ENCODE assay signal across 8 cellular contexts in genomic region chr10:73253226-73253557, GRCh38. TPM values are rescaled to one million over a fixed set of nuclear protein-coding genes. Genes with fewer than 3 reads are reported as not detected.
DNase-seq lines count a peak whose midpoint lies in the region; ATAC-seq and TF ChIP-seq lines count a peak whose summit lies in the region.

No MANE protein-coding gene starts in this region.

- peak overlapping the region; percentile 57; the same call in 1 of the 2 replicates for H2AFZ ChIP-seq in GM23338

- peak overlapping the region; percentile 66 to 96 (median 80) for H3K4me3 ChIP-seq in BLaER1 treated with 17β-estradiol and CSF1 and Interleukin-3, amounts not matched to agents 10 nM and 100 nM
- H3K4me3 ChIP-seq in GM23338 (peak overlapping the region; percentile 78), skin epidermis (peak overlapping the region; percentile 58 to 89 (median 71))

- peaks cover 9% of the 10 kb centered on the region for H3K27me3 Mint-ChIP-seq in GM23338 (ENCODE audit: insufficient read depth, low read depth, poor library complexity)
- no peaks in the 10 kb centered on the region for H3K27me3 Mint-ChIP-seq in T-helper 2 cell treated with Interferon-gamma antibody and Interleukin-4, amounts not matched to agents 5 μg/mL and 100 μg/mL, for 36 hours (ENCODE audit: low read depth)

- peak overlapping the region; percentile 99 for H3K27ac Mint-ChIP-seq in GM23338
- H3K27ac Mint-ChIP-seq in T-helper 2 cell treated with Interferon-gamma antibody and Interleukin-4, amounts not matched to agents 5 μg/mL and 100 μg/mL, for 36 hours = peak overlapping the region; percentile 95

- no peaks in the 10 kb centered on the region for H3K27me3 ChIP-seq in BLaER1 treated with 17β-estradiol and CSF1 and Interleukin-3, amounts not matched to agents 10 nM and 100 nM
- no peaks in the 10 kb centered on the region for H3K27me3 ChIP-seq in GM23338 (ENCODE audit: insufficient read depth)

- intact Hi-C loops in left ventricle myocardium superior (cut with micrococcal nuclease) = no loop called here

- peak overlapping the region; percentile 86 to 98 (median 92); a peak in 21 of 22 replicates for H3K27ac ChIP-seq in BLaER1 treated with 17β-estradiol and CSF1 and Interleukin-3, amounts not matched to agents 10 nM and 100 nM
- H3K27ac ChIP-seq in GM23338 (ENCODE audit: low read depth) = peak overlapping the region; percentile 96
- H3K27ac ChIP-seq in skin epidermis = peak overlapping the region; percentile 42 to 97 (median 92)

- peaks cover 37% of the 10 kb centered on the region for H3K36me3 Mint-ChIP-seq in GM23338 (ENCODE audit: low read depth)
- peaks cover 35% of the 10 kb centered on the region for H3K36me3 Mint-ChIP-seq in T-helper 2 cell treated with Interferon-gamma antibody and Interleukin-4, amounts not matched to agents 5 μg/mL and 100 μg/mL, for 36 hours (ENCODE audit: low read depth)

- peaks cover 6% of the 10 kb centered on the region; the same call in 2 of the 3 replicates for H3K4me1 Mint-ChIP-seq in GM23338
- peaks cover 23% of the 10 kb centered on the region for H3K4me1 Mint-ChIP-seq in T-helper 2 cell treated with Interferon-gamma antibody and Interleukin-4, amounts not matched to agents 5 μg/mL and 100 μg/mL, for 36 hours (ENCODE audit: low read depth)

- peak overlapping the region; percentile 99 for H3K4me3 Mint-ChIP-seq in GM23338
- H3K4me3 Mint-ChIP-seq in T-helper 2 cell treated with Interferon-gamma antibody and Interleukin-4, amounts not matched to agents 5 μg/mL and 100 μg/mL, for 36 hours = peak overlapping the region; percentile 100

- peak overlapping the region; percentile 87 to 98 (median 93) for H3K9ac ChIP-seq in BLaER1 treated with 17β-estradiol and CSF1 and Interleukin-3, amounts not matched to agents 10 nM and 100 nM

- peaks cover 22 to 35% (median 27%) of the 10 kb centered on the region in 11 experiments for H3K36me3 ChIP-seq in BLaER1 treated with 17β-estradiol and CSF1 and Interleukin-3, amounts not matched to agents 10 nM and 100 nM
- H3K36me3 ChIP-seq in GM23338 (ENCODE audit: insufficient read depth) = peaks cover 21% of the 10 kb centered on the region

- H3K9me3 Mint-ChIP-seq in GM23338 = peaks cover 3% of the 10 kb centered on the region; the same call in 1 of the 3 replicates
- no peaks in the 10 kb centered on the region for H3K9me3 Mint-ChIP-seq in T-helper 2 cell treated with Interferon-gamma antibody and Interleukin-4, amounts not matched to agents 5 μg/mL and 100 μg/mL, for 36 hours

- H3K4me1 ChIP-seq in BLaER1 treated with 17β-estradiol and CSF1 and Interleukin-3, amounts not matched to agents 10 nM and 100 nM = peaks cover 35 to 49% (median 45%) of the 10 kb centered on the region in 10 experiments
- peaks cover 17% of the 10 kb centered on the region for H3K4me1 ChIP-seq in GM23338 (ENCODE audit: insufficient read depth)

- H3K9me3 ChIP-seq in BLaER1 treated with 17β-estradiol and CSF1 and Interleukin-3, amounts not matched to agents 10 nM and 100 nM (replicated peaks in 1 of 11) = peaks cover 0 to 2% (median 0%) of the 10 kb centered on the region in 11 experiments; a peak in 1 of 22 replicates

- ATAC-seq in GM23338 = peak; percentile 29
- ATAC-seq in left ventricle myocardium superior = peak; percentile 2

- DNase-seq in GM23338 (ENCODE audit: low spot score) (peak; percentile 34), left ventricle myocardium superior (no peak), NCI-H1436 (lab: John Stamatoyannopoulos, UW) (no peak)
- no peak for DNase-seq in T-helper 2 cell treated with Interferon-gamma antibody and Interleukin-4, amounts not matched to agents 5 μg/mL and 100 μg/mL, for 36 hours (ENCODE audit: low spot score)
- no peak for DNase-seq in activated CD4-positive, CD25-positive, alpha-beta regulatory T cell (lab: John Stamatoyannopoulos, UW)
- DNase-seq in activated effector memory CD4-positive, alpha-beta T cell treated with Interleukin-2 at 50 U/mL for 16 hours = no peak

- no peaks in the 10 kb centered on the region for H3K9me2 ChIP-seq in GM23338 (ENCODE audit: insufficient read depth)

- peak overlapping the region; percentile 84 to 98 (median 92) for H3K4me2 ChIP-seq in BLaER1 treated with 17β-estradiol and CSF1 and Interleukin-3, amounts not matched to agents 10 nM and 100 nM
- peak overlapping the region; percentile 94 for H3K4me2 ChIP-seq in GM23338

- TF ChIP-seq CTCF in GM23338 (conservative IDR thresholded peaks at IDR 0.05; ENCODE audit: low read depth in 2 of 2) = 0 out of 4 replicates have a peak, but pooled peaks have one; percentile 5 to 17

- no peaks in the 10 kb centered on the region for H4K20me1 ChIP-seq in BLaER1 treated with 17β-estradiol and CSF1 and Interleukin-3, amounts not matched to agents 10 nM and 100 nM
- H4K20me1 ChIP-seq in GM23338 (replicated peaks; ENCODE audit: insufficient read depth) = no peaks in the 10 kb centered on the region

- H3K79me2 ChIP-seq in GM23338 (replicated peaks; ENCODE audit: insufficient read depth) = peaks cover 55% of the 10 kb centered on the region

- peaks cover 9% of the 10 kb centered on the region for H3F3A ChIP-seq in GM23338 (replicated peaks; ENCODE audit: low read depth)

TF ChIP-seq in GM23338, 12 proteins besides CTCF, POLR2A, EP300 and RAD21 (continues in another document):
- no peak for TF ChIP-seq POLR2AphosphoS5 (IDR thresholded peaks at IDR 0.05; ENCODE audit: low read depth)
- TF ChIP-seq NANOG (IDR thresholded peaks at IDR 0.05; ENCODE audit: borderline replicate concordance) = no peak
- TF ChIP-seq JUNB (IDR thresholded peaks at IDR 0.05; ENCODE audit: unreplicated experiment) = no peak
- TF ChIP-seq ZNF462 (CRISPR knock-in tag; IDR thresholded peaks at IDR 0.05) = no peak

RNA-seq across cellular contexts. Expression of gene MRPS16, which starts 0.7 kb away (rescaled TPM):
- total RNA-seq in GM23338 (2014; rRNA removed; shearing (Covaris generic)) = 83.2 and 90.0 TPM in 2 replicates
- polyA plus RNA-seq in GM23338 (2016; fragmentation: Nextera tagmentation; extraction: Ambion mirVana) = 166 and 173 TPM in 2 replicates
- total RNA-seq in left ventricle myocardium superior = 109 TPM

RNA-seq across cellular contexts. Expression of gene DNAJC9, which starts 6.1 kb away (rescaled TPM):
- 27.8 and 33.2 TPM in 2 replicates for total RNA-seq in GM23338 (2014; rRNA removed; shearing (Covaris generic))
- 23.6 and 31.0 TPM in 2 replicates for polyA plus RNA-seq in GM23338 (2016; fragmentation: Nextera tagmentation; extraction: Ambion mirVana)
- total RNA-seq in left ventricle myocardium superior = 9.6 TPM
